In the genomic region with DNA sequence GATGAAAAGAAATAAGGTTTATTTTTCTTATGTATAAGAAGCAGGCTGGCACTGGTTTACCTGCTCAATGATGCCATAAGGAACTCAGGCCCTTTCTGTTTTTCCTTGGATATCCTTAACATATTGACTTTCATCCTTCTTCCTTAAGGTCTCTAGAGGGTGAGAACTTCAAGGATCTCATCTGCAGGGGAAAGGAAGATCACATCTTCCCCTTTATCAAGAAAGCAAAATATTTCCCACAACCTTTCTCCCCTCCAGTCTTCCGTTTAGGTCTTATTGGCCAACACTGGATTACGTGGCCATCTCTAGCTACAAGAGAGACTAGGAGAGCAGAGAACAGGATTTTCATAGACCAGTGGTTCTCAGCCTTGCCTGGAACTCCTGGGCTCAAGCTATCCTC, we compare ENCODE assay signal across 28 cellular contexts. TPM values are rescaled to one million over a fixed set of nuclear protein-coding genes. Genes with fewer than 3 reads are reported as not detected.
"Had no signal": no experiment of that assay in that cellular context is flagged by ENCODE, and none has a peak within 500 bp of the region (broad histone marks: within the 10 kb centered on the region; RNA-seq: fewer than 3 reads in every experiment).

No MANE protein-coding gene starts in this region.

- FAIRE-seq: astrocyte, TTC549 had no signal

- DNase-seq: activated B cell treated with CpG ODN at 0.5 μM for 24 hours; activated CD4-positive, alpha-beta memory T cell treated with anti-CD3 and anti-CD28 coated beads for 36 hours; activated CD4-positive, alpha-beta T cell treated with anti-CD3 and anti-CD28 coated beads for 4 hours; activated CD4-positive, alpha-beta T cell treated with anti-CD3 and anti-CD28 coated beads, Interleukin-2, amount 10 ng/mL, durations not matched to agents 24 days and 14 days; activated CD4-positive, alpha-beta T cell treated with anti-CD3 and anti-CD28 coated beads, Interleukin-2, amount 50 U/mL, for 1 hour; activated CD4-positive, alpha-beta T cell treated with anti-CD3 and anti-CD28 coated beads, Interleukin-2, amount 50 U/mL, for 4 hours; activated CD4-positive, CD25-positive, alpha-beta regulatory T cell treated with anti-CD3 and anti-CD28 coated beads, Interleukin-2, amount 50 U/mL, for 72 hours; activated CD8-positive, alpha-beta memory T cell treated with anti-CD3 and anti-CD28 coated beads, Interleukin-2, amount 50 U/mL, for 4 hours; activated CD8-positive, alpha-beta T cell treated with anti-CD3 and anti-CD28 coated beads for 36 hours; activated effector memory CD4-positive, alpha-beta T cell treated with anti-CD3 and anti-CD28 coated beads, Interleukin-2, amount 50 U/mL, for 16 hours; activated gamma-delta T cell treated with Interleukin-2 at 50 U/mL for 16 hours; activated naive CD4-positive, alpha-beta T cell; activated naive CD4-positive, alpha-beta T cell treated with anti-CD3 and anti-CD28 coated beads for 36 hours; activated naive CD4-positive, alpha-beta T cell treated with anti-CD3 and anti-CD28 coated beads, Interleukin-2, amount 50 U/mL, for 16 hours; activated naive CD8-positive, alpha-beta T cell treated with anti-CD3 and anti-CD28 coated beads for 36 hours; activated T-cell treated with anti-CD3 and anti-CD28 coated beads for 4 hours; activated T-cell treated with anti-CD3 and anti-CD28 coated beads, Interleukin-2, amount 50 U/mL, for 1 hour; activated T-cell treated with anti-CD3 and anti-CD28 coated beads, Interleukin-2, amount 50 U/mL, for 4 hours; activated T-cell treated with anti-CD3 and anti-CD28 coated beads, Interleukin-2, amount 50 U/mL, for 72 hours; amniotic stem cell; aorta; body of pancreas; brain microvascular endothelial cell; central memory CD4-positive, alpha-beta T cell; T-helper 2 cell; T-helper 9 cell had no signal

RNA-seq across cellular contexts. Expression of gene TBX4, which starts 4.2 kb away (rescaled TPM):
- polyA plus RNA-seq: aorta had no signal
